ENCODE assay signal across 9 cellular contexts in the genomic region with DNA sequence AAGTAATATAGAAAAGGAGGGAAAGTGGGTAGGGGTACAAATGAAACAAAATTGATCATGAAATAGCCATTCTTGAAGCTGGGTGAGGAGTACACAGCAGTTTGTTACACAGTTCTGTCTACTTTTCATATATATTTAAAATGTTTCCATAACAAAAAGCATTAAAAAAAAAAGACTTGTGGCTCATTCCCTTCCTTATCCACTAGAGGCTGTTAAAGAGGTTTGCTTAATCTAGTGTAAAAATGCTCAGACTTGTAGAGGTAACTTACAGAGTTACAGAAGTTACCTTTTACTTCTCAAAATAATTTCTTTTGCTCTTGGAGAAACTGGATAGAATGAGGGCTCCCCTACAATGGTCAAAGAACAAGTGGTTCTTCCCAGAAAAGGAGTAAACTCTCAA. TPM values are rescaled to one million over a fixed set of nuclear protein-coding genes. Genes with fewer than 3 reads are reported as not detected.
DNase-seq lines count a peak whose midpoint lies in the region; ATAC-seq, FAIRE-seq and TF ChIP-seq lines count a peak whose summit lies in the region.
"Had no signal": no experiment of that assay in that cellular context is flagged by ENCODE, and none has a peak within 500 bp of the region (broad histone marks: within the 10 kb centered on the region; RNA-seq: fewer than 3 reads in every experiment).

No MANE protein-coding gene starts in this region.

- H3K4me1 ChIP-seq in osteoblast (ENCODE audit: insufficient read depth, low read length), result peaks cover 41% of the 10 kb centered on the region

- H2AFZ ChIP-seq in osteoblast (ENCODE audit: low read length), result no peak overlapping the region

- H3K79me2 ChIP-seq in osteoblast (ENCODE audit: insufficient read depth, low read length), result no peaks in the 10 kb centered on the region

- H3K27ac ChIP-seq in osteoblast (ENCODE audit: low read depth, low read length), result peak overlapping the region; percentile 83

- H3K9me3 ChIP-seq in osteoblast (ENCODE audit: low read depth, low read length), result no peaks in the 10 kb centered on the region

- ATAC-seq in Right ventricle myocardium inferior, result no peak

- peaks cover 4% of the 10 kb centered on the region for H4K20me1 ChIP-seq in osteoblast (ENCODE audit: insufficient read depth, low read length)

- POLR2A ChIA-PET in GM10248 (lab: Yijun Ruan, JAX), result no interaction called here

- peaks cover 0 to 3% (median 0%) of the 10 kb centered on the region in 5 experiments for H3K9me3 Mint-ChIP-seq in brain
- H3K9me3 Mint-ChIP-seq: activated T-cell treated with anti-CD3 and anti-CD28 coated beads, Interleukin-2, amount 50 U/mL, for 4 hours had no signal

- CTCF ChIA-PET in GM10248 (lab: Yijun Ruan, JAX), result interaction anchor here (8.6 to 12.6 kb wide), 2 partner anchors 9 to 82 kb away, joined by 68 to 95 read pairs; a partner anchor contains a TSS

- no peak overlapping the region for H3K4me3 Mint-ChIP-seq in brain

- DNase-seq in GM10248 (ENCODE audit: extremely low spot score) (no peak), NB4 (ENCODE audit: low read depth) (peak; percentile 46), osteoblast (ENCODE audit: insufficient read length, low spot score, missing footprints) (no peak), NCI-H226 (no peak), H4 (ENCODE audit: low spot score) (no peak), Right ventricle myocardium inferior (ENCODE audit: missing footprints) (no peak), GM19239 (ENCODE audit: insufficient read length, low spot score) (no peak)

- FAIRE-seq in GM19239 (lab: Jason Lieb, UNC), result no peak

- TF ChIP-seq POLR2A in NB4 (IDR thresholded peaks at IDR 0.05; ENCODE audit: extremely low read depth, insufficient read length), result no peak

- H3K36me3 Mint-ChIP-seq in brain, result no peaks in the 10 kb centered on the region

- no peaks in the 10 kb centered on the region for H3K27me3 Mint-ChIP-seq in brain

- H3K4me2 ChIP-seq in osteoblast (ENCODE audit: insufficient read depth, low read length), result peak overlapping the region; percentile 18

- H3K4me1 Mint-ChIP-seq in brain, result peaks cover 39% of the 10 kb centered on the region

- intact Hi-C loops in Right ventricle myocardium inferior (cut with DNase I), result no loop called here

- H3K27me3 ChIP-seq in osteoblast (ENCODE audit: insufficient read depth, low read length), result no peaks in the 10 kb centered on the region

- peak overlapping the region in 1 of 5 experiments; percentile 56 for H3K27ac Mint-ChIP-seq in brain

- TF ChIP-seq CTCF in GM10248 (IDR thresholded peaks at IDR 0.05; ENCODE audit: control extremely low read depth, extremely low read depth, low read depth, missing control alignments) (peak; percentile 54), NB4 (IDR thresholded peaks at IDR 0.05; ENCODE audit: low read depth, low read length) (peak; percentile 40), brain (conservative IDR thresholded peaks at IDR 0.05) (peak; percentile 32 to 53), osteoblast (IDR thresholded peaks at IDR 0.05; ENCODE audit: extremely low read depth, low read depth, low read length) (peak; percentile 77)

- H3K36me3 ChIP-seq in osteoblast (ENCODE audit: insufficient read depth, low read length), result no peaks in the 10 kb centered on the region

- H3K4me3 ChIP-seq in NB4 (ENCODE audit: low read depth, low read length) (no peak overlapping the region), osteoblast (ENCODE audit: insufficient read depth, low read length) (no peak overlapping the region)

RNA-seq across cellular contexts. Expression of a gene that starts 8.1 kb away (rescaled TPM):
- 20.8 TPM for polyA plus RNA-seq in brain (ENCODE audit: insufficient read depth, low read depth, low replicate concordance)
- total RNA-seq in osteoblast, result 17.7 and 18.0 TPM in 2 replicates
- total RNA-seq in H4 (2014; rRNA removed; shearing (Covaris generic)), result 6.3 and 7.3 TPM in 2 replicates
- 19.4 TPM for total RNA-seq in Right ventricle myocardium inferior
